ENCODE assay signal across 1 cellular context in the genomic region with DNA sequence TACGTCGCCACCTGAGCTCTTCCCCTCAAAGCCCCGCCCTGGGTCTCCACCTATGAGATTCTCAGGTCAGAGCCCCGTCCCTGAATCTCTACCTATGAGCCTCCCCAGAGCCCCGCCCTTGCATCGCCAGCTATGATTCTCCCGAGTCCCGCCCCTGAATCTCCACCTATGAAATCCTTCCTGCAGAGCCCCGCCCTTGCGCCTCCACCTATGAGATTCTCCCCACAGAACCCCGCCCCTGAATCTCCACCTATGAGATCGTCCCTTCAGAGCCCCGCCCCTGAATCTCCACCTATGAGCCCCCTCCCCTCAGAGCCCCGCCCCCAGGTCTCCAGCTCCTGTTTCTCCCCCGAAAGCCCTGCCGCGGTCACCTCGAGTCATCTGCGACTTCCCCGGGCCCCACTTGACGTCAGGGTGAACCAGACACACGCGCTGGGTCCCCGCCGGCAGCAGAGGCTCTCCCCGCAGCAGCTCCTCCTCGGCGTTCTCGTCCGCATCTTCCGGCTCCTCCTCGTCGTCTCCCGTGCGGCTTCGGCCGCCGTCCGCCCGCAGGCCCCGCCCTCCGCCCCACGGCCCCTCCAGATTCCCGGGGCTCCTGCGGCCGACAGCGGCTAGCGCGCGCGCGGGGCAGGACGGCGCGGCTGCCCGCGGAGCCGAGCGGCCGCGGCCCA.
TF ChIP-seq lines count a peak whose summit lies in the region.

No MANE protein-coding gene starts in this region.

TF ChIP-seq in SK-N-SH, 30 proteins besides CTCF, POLR2A, EP300 and RAD21 (continued from another document):
- TF ChIP-seq RXRA (IDR thresholded peaks at IDR 0.05; ENCODE audit: borderline replicate concordance, low read depth) (no peak), ELF1 (IDR thresholded peaks at IDR 0.05) (0 out of 2 replicates have a peak, but pooled peaks have one; percentile 6), TCF12 (IDR thresholded peaks at IDR 0.05) (no peak; the same call in 1 of the 2 replicates), NFIC (IDR thresholded peaks at IDR 0.05; ENCODE audit: borderline replicate concordance) (no peak), TEAD4 (IDR thresholded peaks at IDR 0.05; ENCODE audit: borderline replicate concordance, insufficient read depth) (no peak), GABPA (IDR thresholded peaks at IDR 0.05; ENCODE audit: low read depth) (no peak), CHD2 (IDR thresholded peaks at IDR 0.05; ENCODE audit: low read length, partially characterized antibody) (peak; percentile 80), MEF2A (IDR thresholded peaks at IDR 0.05; ENCODE audit: borderline replicate concordance, low read depth) (no peak), RFX5 (IDR thresholded peaks at IDR 0.05; ENCODE audit: low read length) (peak; percentile 33; the same call in 1 of the 2 replicates), SMC3 (IDR thresholded peaks at IDR 0.05; ENCODE audit: low read depth, low read length) (no peak), NRF1 (IDR thresholded peaks at IDR 0.05; ENCODE audit: low read depth, low read length) (no peak; the same call in 1 of the 2 replicates), YY1 (IDR thresholded peaks at IDR 0.05; ENCODE audit: low read depth) (no peak), JUND (IDR thresholded peaks at IDR 0.05) (no peak), TAF1 (IDR thresholded peaks at IDR 0.05; ENCODE audit: borderline replicate concordance, low read depth, low read length) (peak; percentile 47; the same call in 1 of the 2 replicates), RCOR1 (IDR thresholded peaks at IDR 0.05; ENCODE audit: low read length) (no peak), FOXM1 (IDR thresholded peaks at IDR 0.05; ENCODE audit: low read depth) (no peak), FOSL2 (IDR thresholded peaks at IDR 0.05; ENCODE audit: borderline replicate concordance, low read depth) (no peak)
- TF ChIP-seq, protein P1, sequence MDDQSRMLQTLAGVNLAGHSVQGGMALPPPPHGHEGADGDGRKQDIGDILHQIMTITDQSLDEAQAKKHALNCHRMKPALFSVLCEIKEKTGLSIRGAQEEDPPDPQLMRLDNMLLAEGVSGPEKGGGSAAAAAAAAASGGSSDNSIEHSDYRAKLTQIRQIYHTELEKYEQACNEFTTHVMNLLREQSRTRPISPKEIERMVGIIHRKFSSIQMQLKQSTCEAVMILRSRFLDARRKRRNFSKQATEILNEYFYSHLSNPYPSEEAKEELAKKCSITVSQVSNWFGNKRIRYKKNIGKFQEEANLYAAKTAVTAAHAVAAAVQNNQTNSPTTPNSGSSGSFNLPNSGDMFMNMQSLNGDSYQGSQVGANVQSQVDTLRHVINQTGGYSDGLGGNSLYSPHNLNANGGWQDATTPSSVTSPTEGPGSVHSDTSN (IDR thresholded peaks at IDR 0.05), result no peak
- TF ChIP-seq, protein P2, sequence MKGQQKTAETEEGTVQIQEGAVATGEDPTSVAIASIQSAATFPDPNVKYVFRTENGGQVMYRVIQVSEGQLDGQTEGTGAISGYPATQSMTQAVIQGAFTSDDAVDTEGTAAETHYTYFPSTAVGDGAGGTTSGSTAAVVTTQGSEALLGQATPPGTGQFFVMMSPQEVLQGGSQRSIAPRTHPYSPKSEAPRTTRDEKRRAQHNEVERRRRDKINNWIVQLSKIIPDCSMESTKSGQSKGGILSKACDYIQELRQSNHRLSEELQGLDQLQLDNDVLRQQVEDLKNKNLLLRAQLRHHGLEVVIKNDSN (IDR thresholded peaks at IDR 0.05; ENCODE audit: borderline replicate concordance, low read depth), result no peak
